17 cellular contexts compared by ENCODE assay signal in the genomic region with DNA sequence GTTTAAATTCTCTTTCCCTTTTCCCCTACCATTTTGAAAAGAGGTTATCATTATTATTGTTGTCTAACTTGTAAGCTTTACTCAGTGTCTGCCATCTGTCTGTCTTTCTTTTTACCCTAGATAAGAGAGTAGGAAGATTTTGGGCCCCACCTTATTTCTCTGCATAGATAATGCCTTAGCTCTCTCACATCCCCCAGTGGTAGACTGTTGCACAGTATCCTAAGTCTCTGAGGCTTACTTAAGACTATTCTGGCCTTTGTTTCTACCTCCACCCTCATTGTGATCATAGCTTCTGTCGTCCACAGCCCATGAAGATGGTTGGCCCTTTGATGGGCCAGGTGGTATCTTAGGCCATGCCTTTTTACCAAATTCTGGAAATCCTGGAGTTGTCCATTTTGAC. TPM values are rescaled to one million over a fixed set of nuclear protein-coding genes. Genes with fewer than 3 reads are reported as not detected.
DNase-seq lines count a peak whose midpoint lies in the region; ATAC-seq and TF ChIP-seq lines count a peak whose summit lies in the region.
"Had no signal": no experiment of that assay in that cellular context is flagged by ENCODE, and none has a peak within 500 bp of the region (broad histone marks: within the 10 kb centered on the region; RNA-seq: fewer than 3 reads in every experiment).

No MANE protein-coding gene starts in this region.

- ATAC-seq in sciatic nerve: no peak

- no peak overlapping the region for H3K27ac ChIP-seq in VCaP
- H3K27ac ChIP-seq in mesendoderm (ENCODE audit: low read depth, low read length): no peak overlapping the region
- H3K27ac ChIP-seq in tibial nerve: no peak overlapping the region

- H2BK15ac ChIP-seq in mesendoderm (replicated peaks; ENCODE audit: low read depth): no peak overlapping the region

- H3K36me3 ChIP-seq in GM06990 (ENCODE audit: control insufficient read depth, insufficient read depth, low read length) (no peaks in the 10 kb centered on the region), mesendoderm (ENCODE audit: control insufficient read depth, insufficient read depth, low read length) (no peaks in the 10 kb centered on the region), tibial nerve (no peaks in the 10 kb centered on the region)
- H3K36me3 ChIP-seq: HAP-1 had no signal

- no peaks in the 10 kb centered on the region for H3K79me1 ChIP-seq in mesendoderm (ENCODE audit: low read length)

- H2BK5ac ChIP-seq in mesendoderm (ENCODE audit: low read length): no peak overlapping the region

- H3K56ac ChIP-seq in mesendoderm (ENCODE audit: low read length): no peak overlapping the region

- H3K18ac ChIP-seq in mesendoderm (ENCODE audit: low read length): no peak overlapping the region

- H3K27me3 ChIP-seq in GM06990 (replicated peaks; ENCODE audit: control insufficient read depth, insufficient read depth, low read length) (no peaks in the 10 kb centered on the region), mesendoderm (ENCODE audit: insufficient read depth, low read length, poor library complexity) (no peaks in the 10 kb centered on the region), tibial nerve (no peaks in the 10 kb centered on the region)

- no peak overlapping the region for H2AK5ac ChIP-seq in mesendoderm (ENCODE audit: low read length)

- intact Hi-C loops in sciatic nerve (cut with DNase I): no loop called here

- H3K79me2 ChIP-seq in mesendoderm (ENCODE audit: control insufficient read depth, insufficient read depth, low read length): no peaks in the 10 kb centered on the region

- H3K4me2 ChIP-seq in mesendoderm (ENCODE audit: low read length): no peak overlapping the region

- H3K4me3 ChIP-seq in GM06990 (replicated peaks; ENCODE audit: low read depth, low read length) (no peak overlapping the region), mesendoderm (ENCODE audit: low read length) (no peak overlapping the region), tibial nerve (no peak overlapping the region)
- H3K4me3 ChIP-seq: HAP-1 had no signal

- H4K8ac ChIP-seq in mesendoderm (ENCODE audit: low read depth, low read length): no peak overlapping the region

- WGBS in mesendoderm (ENCODE audit: extremely low coverage, insufficient coverage, low lambda C conversion rate): no CpG with 5 or more reads among the region's 1 CpG
- 65 to 79% methylated on average over 1 of the region's 1 CpG for WGBS in tibial nerve, 2 donors

- TF ChIP-seq EP300 in tibial nerve (IDR thresholded peaks at IDR 0.05): no peak

- DNase-seq in GM06990 (ENCODE audit: extremely low read depth, insufficient read length): no peak
- peak; percentile 25 for DNase-seq in LHCN-M2 (ENCODE audit: low read depth)
- peak; percentile 32 for DNase-seq in mesendoderm
- DNase-seq in activated CD4-positive, CD25-positive, alpha-beta regulatory T cell (lab: John Stamatoyannopoulos, UW): no peak
- no peak for DNase-seq in tibial nerve (ENCODE audit: low spot score in 2 of 2)
- DNase-seq in sciatic nerve (ENCODE audit: low spot score): no peak
- no peak for DNase-seq in activated T-cell treated with anti-CD3 and anti-CD28 coated beads for 4 hours
- DNase-seq: activated CD4-positive, alpha-beta T cell treated with anti-CD3 and anti-CD28 coated beads, Interleukin-2, amount 10 ng/mL, durations not matched to agents 24 days and 14 days; activated naive CD4-positive, alpha-beta T cell; cortex of kidney; DMS79; head of caudate nucleus; NCI-H1694; Right ventricle myocardium superior had no signal

- no peak overlapping the region for H3K23ac ChIP-seq in mesendoderm (ENCODE audit: low read length)

- H3K4me1 ChIP-seq in mesendoderm (ENCODE audit: control insufficient read depth, low read depth, low read length) (no peaks in the 10 kb centered on the region), tibial nerve (no peaks in the 10 kb centered on the region)
- H3K4me1 ChIP-seq: HAP-1 had no signal

- TF ChIP-seq CTCF in GM06990 (IDR thresholded peaks at IDR 0.05; ENCODE audit: insufficient read depth, low read length, poor library complexity, severe bottlenecking) (peak; percentile 41), VCaP (conservative IDR thresholded peaks at IDR 0.05) (peak; percentile 57), tibial nerve (IDR thresholded peaks at IDR 0.05) (no peak)

- no peak overlapping the region for H4K5ac ChIP-seq in mesendoderm (ENCODE audit: low read length)

- no peaks in the 10 kb centered on the region for H3K9me3 ChIP-seq in tibial nerve
- H3K9me3 ChIP-seq: HAP-1 had no signal

- TF ChIP-seq POLR2A in tibial nerve (IDR thresholded peaks at IDR 0.05): no peak

- H2BK120ac ChIP-seq in mesendoderm (ENCODE audit: low read depth, low read length): no peak overlapping the region

- no peak overlapping the region for H3K4ac ChIP-seq in mesendoderm (ENCODE audit: low read depth, low read length)

- H3K9ac ChIP-seq in mesendoderm (ENCODE audit: low read length): no peak overlapping the region

RNA-seq across cellular contexts. Expression of gene OR51L1, which starts 3.6 kb away (rescaled TPM):
- total RNA-seq in LHCN-M2 (2014; rRNA removed): not detected in 2 replicates
- not detected for polyA plus RNA-seq in LHCN-M2 (2012)
- polyA plus RNA-seq in mesendoderm (2013, experiment 1 of 2): not detected
- polyA plus RNA-seq in mesendoderm (2013, experiment 2 of 2): not detected
- not detected for total RNA-seq in tibial nerve
- total RNA-seq in sciatic nerve: not detected
- total RNA-seq: activated CD4-positive, alpha-beta T cell treated with anti-CD3 and anti-CD28 coated beads, Interleukin-2, amount 10 ng/mL, durations not matched to agents 24 days and 14 days; Right ventricle myocardium superior; skeletal muscle tissue had no signal

RNA-seq across cellular contexts. Expression of gene OR51A2, which starts 35.6 kb away (rescaled TPM):
- not detected in 2 replicates for total RNA-seq in LHCN-M2 (2014; rRNA removed)
- not detected for polyA plus RNA-seq in LHCN-M2 (2012)
- not detected for polyA plus RNA-seq in mesendoderm (2013, experiment 1 of 2)
- not detected for polyA plus RNA-seq in mesendoderm (2013, experiment 2 of 2)
- total RNA-seq in tibial nerve: not detected
- total RNA-seq in sciatic nerve: not detected
- total RNA-seq: activated CD4-positive, alpha-beta T cell treated with anti-CD3 and anti-CD28 coated beads, Interleukin-2, amount 10 ng/mL, durations not matched to agents 24 days and 14 days; Right ventricle myocardium superior; skeletal muscle tissue had no signal

RNA-seq across cellular contexts. Expression of gene OR51A4, which starts 43.7 kb away (rescaled TPM):
- total RNA-seq in LHCN-M2 (2014; rRNA removed) (not detected in 2 replicates), tibial nerve (not detected), sciatic nerve (not detected)
- polyA plus RNA-seq in LHCN-M2 (2012): not detected
- polyA plus RNA-seq in mesendoderm (2013, experiment 1 of 2): not detected
- not detected for polyA plus RNA-seq in mesendoderm (2013, experiment 2 of 2)
- total RNA-seq: activated CD4-positive, alpha-beta T cell treated with anti-CD3 and anti-CD28 coated beads, Interleukin-2, amount 10 ng/mL, durations not matched to agents 24 days and 14 days; Right ventricle myocardium superior; skeletal muscle tissue had no signal

RNA-seq across cellular contexts. Expression of gene OR52J3, which starts 55.3 kb away (rescaled TPM):
- total RNA-seq in LHCN-M2 (2014; rRNA removed) (not detected in 2 replicates), tibial nerve (not detected), sciatic nerve (not detected)
- polyA plus RNA-seq in LHCN-M2 (2012): not detected
- polyA plus RNA-seq in mesendoderm (2013, experiment 1 of 2): not detected
- polyA plus RNA-seq in mesendoderm (2013, experiment 2 of 2): not detected
- total RNA-seq: activated CD4-positive, alpha-beta T cell treated with anti-CD3 and anti-CD28 coated beads, Interleukin-2, amount 10 ng/mL, durations not matched to agents 24 days and 14 days; Right ventricle myocardium superior; skeletal muscle tissue had no signal

Comparison
In these comparisons a context has a peak if more than half of its experiments do, and no peak if none do; other contexts are left out.
1. DNase-seq: peak in LHCN-M2 (single experiment) and mesendoderm (single experiment); none in GM06990 (single experiment), activated CD4-positive, CD25-positive, alpha-beta regulatory T cell (0 of 4), tibial nerve (0 of 2), sciatic nerve (single experiment) and activated T-cell treated with anti-CD3 and anti-CD28 coated beads for 4 hours (single experiment).
2. CTCF ChIP-seq: peak in GM06990 (single experiment) and VCaP (single experiment); none in tibial nerve (0 of 5).